In the genomic region with DNA sequence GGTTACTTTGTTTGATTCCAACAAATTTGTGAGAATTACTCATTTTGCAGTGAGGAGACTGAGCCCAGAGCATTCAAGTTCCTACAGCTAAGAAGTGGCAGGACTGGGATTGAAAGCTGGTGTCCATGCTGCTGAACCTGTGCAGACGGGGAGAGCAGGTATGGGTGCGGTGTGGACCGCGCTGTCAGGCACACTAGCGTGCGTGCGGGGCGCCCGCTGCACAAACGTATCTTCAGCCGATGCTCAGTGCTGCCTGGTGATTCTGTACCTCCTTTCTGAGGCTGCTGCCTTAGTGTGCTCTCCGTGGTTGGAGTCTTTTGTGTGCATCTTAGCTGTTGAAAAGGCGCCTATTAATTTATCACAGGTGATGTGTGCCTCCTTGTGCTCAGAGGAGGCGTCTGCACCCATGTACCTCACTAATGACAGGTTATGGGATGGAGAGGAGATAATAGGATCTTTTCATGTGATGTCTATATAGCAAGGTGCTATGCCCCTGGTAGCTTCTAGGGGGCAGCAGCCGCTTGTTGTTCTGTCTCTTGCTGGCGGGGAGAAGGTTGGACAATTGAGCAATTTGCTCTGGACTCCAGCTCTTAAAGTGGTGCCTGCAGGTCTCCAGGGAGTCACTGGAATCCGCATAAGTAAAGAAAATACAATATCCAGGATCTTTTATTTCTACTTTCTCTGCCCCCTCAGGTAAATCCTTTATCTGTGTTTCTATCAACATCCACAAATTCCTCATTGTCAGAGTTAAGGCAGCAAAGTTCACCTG, we compare ENCODE assay signal across 9 cellular contexts. TPM values are rescaled to one million over a fixed set of nuclear protein-coding genes. Genes with fewer than 3 reads are reported as not detected.
DNase-seq lines count a peak whose midpoint lies in the region; ATAC-seq and TF ChIP-seq lines count a peak whose summit lies in the region.
"Had no signal": no experiment of that assay in that cellular context is flagged by ENCODE, and none has a peak within 500 bp of the region (broad histone marks: within the 10 kb centered on the region; RNA-seq: fewer than 3 reads in every experiment).

No MANE protein-coding gene starts in this region.

- H3K9me3 ChIP-seq in osteoblast (ENCODE audit: low read depth, low read length): no peaks in the 10 kb centered on the region

- peaks cover 27% of the 10 kb centered on the region for H3K4me1 Mint-ChIP-seq in activated T-helper 17 cell treated with anti-CD3 and anti-CD28 coated beads, Interleukin-2, amount 50 U/mL, for 72 hours

- no peaks in the 10 kb centered on the region for H3K9me3 Mint-ChIP-seq in activated T-helper 17 cell treated with anti-CD3 and anti-CD28 coated beads, Interleukin-2, amount 50 U/mL, for 72 hours
- H3K9me3 Mint-ChIP-seq: dendritic cell treated with granulocyte-macrophage colony-stimulating factor and Interleukin-4, amounts not matched to agents 40 ng/mL and 50 ng/mL, for 4 days had no signal

- peaks cover 33% of the 10 kb centered on the region for H3K4me1 ChIP-seq in osteoblast (ENCODE audit: insufficient read depth, low read length)

- no peaks in the 10 kb centered on the region for H3K36me3 Mint-ChIP-seq in activated T-helper 17 cell treated with anti-CD3 and anti-CD28 coated beads, Interleukin-2, amount 50 U/mL, for 72 hours (ENCODE audit: low read depth)

- no peak overlapping the region for H3K27ac ChIP-seq in osteoblast (ENCODE audit: low read depth, low read length)

- peak; percentile 89 for TF ChIP-seq CTCF in GM06990 (IDR thresholded peaks at IDR 0.05; ENCODE audit: insufficient read depth, low read length, poor library complexity, severe bottlenecking)
- peak; percentile 97 for TF ChIP-seq CTCF in fibroblast of villous mesenchyme (IDR thresholded peaks at IDR 0.05; ENCODE audit: insufficient read depth, low read depth, low read length)
- TF ChIP-seq CTCF in osteoblast (IDR thresholded peaks at IDR 0.05; ENCODE audit: extremely low read depth, low read depth, low read length): peak; percentile 95

- no peak for ATAC-seq in activated T-helper 17 cell treated with anti-CD3 and anti-CD28 coated beads, Interleukin-2, amount 50 U/mL, for 72 hours (replicated peaks)
- ATAC-seq in HG03108 (IDR thresholded peaks at IDR 0.05; ENCODE audit: unreplicated experiment): no peak

- peaks cover 43% of the 10 kb centered on the region for H3K79me2 ChIP-seq in osteoblast (ENCODE audit: insufficient read depth, low read length)

- H3K36me3 ChIP-seq in GM06990 (ENCODE audit: control insufficient read depth, insufficient read depth, low read length) (no peaks in the 10 kb centered on the region; the same call in 1 of the 2 replicates), osteoblast (ENCODE audit: insufficient read depth, low read length) (no peaks in the 10 kb centered on the region)

- no peak overlapping the region for H3K4me3 ChIP-seq in GM06990 (replicated peaks; ENCODE audit: low read depth, low read length)
- H3K4me3 ChIP-seq in fibroblast of villous mesenchyme (ENCODE audit: low read depth, low read length): no peak overlapping the region
- H3K4me3 ChIP-seq in osteoblast (ENCODE audit: insufficient read depth, low read length): no peak overlapping the region

- no peak overlapping the region for H2AFZ ChIP-seq in osteoblast (ENCODE audit: low read length)

- H3K27me3 ChIP-seq in GM06990 (replicated peaks; ENCODE audit: control insufficient read depth, insufficient read depth, low read length) (no peaks in the 10 kb centered on the region), osteoblast (ENCODE audit: insufficient read depth, low read length) (no peaks in the 10 kb centered on the region)

- H3K27me3 Mint-ChIP-seq in activated T-helper 17 cell treated with anti-CD3 and anti-CD28 coated beads, Interleukin-2, amount 50 U/mL, for 72 hours: no peaks in the 10 kb centered on the region
- H3K27me3 Mint-ChIP-seq: dendritic cell treated with granulocyte-macrophage colony-stimulating factor and Interleukin-4, amounts not matched to agents 40 ng/mL and 50 ng/mL, for 4 days had no signal

- H3K4me2 ChIP-seq in osteoblast (ENCODE audit: insufficient read depth, low read length): peak overlapping the region; percentile 52

- H3K4me3 Mint-ChIP-seq in activated T-helper 17 cell treated with anti-CD3 and anti-CD28 coated beads, Interleukin-2, amount 50 U/mL, for 72 hours: no peak overlapping the region
- H3K4me3 Mint-ChIP-seq: dendritic cell treated with granulocyte-macrophage colony-stimulating factor and Interleukin-4, amounts not matched to agents 40 ng/mL and 50 ng/mL, for 4 days had no signal

- peak overlapping the region; percentile 33 for H3K27ac Mint-ChIP-seq in activated T-helper 17 cell treated with anti-CD3 and anti-CD28 coated beads, Interleukin-2, amount 50 U/mL, for 72 hours
- H3K27ac Mint-ChIP-seq: dendritic cell treated with granulocyte-macrophage colony-stimulating factor and Interleukin-4, amounts not matched to agents 40 ng/mL and 50 ng/mL, for 4 days had no signal

- peaks cover 18% of the 10 kb centered on the region for H4K20me1 ChIP-seq in osteoblast (ENCODE audit: insufficient read depth, low read length)

- no peak for DNase-seq in GM06990 (ENCODE audit: extremely low read depth, insufficient read length)
- peak; percentile 74 for DNase-seq in M059J (ENCODE audit: low read depth)
- peak; percentile 85 for DNase-seq in RKO (ENCODE audit: low spot score)
- DNase-seq in fibroblast of villous mesenchyme (ENCODE audit: low read depth): peak; percentile 86
- DNase-seq in osteoblast (ENCODE audit: insufficient read length, low spot score, missing footprints): peak; percentile 90
- no peak for DNase-seq in foreskin melanocyte

RNA-seq across cellular contexts. Expression of gene PEX14, which starts 32.5 kb away (rescaled TPM):
- 21.4 and 27.1 TPM in 2 replicates for total RNA-seq in M059J (2014; rRNA removed; shearing (Covaris generic))
- 10 to 100 TPM; 18.4 to 21.7 TPM for total RNA-seq in activated T-helper 17 cell treated with anti-CD3 and anti-CD28 coated beads, Interleukin-2, amount 50 U/mL, for 72 hours
- 17.3 and 18.7 TPM in 2 replicates for total RNA-seq in fibroblast of villous mesenchyme
- total RNA-seq in osteoblast: 15.2 and 15.3 TPM in 2 replicates

RNA-seq across cellular contexts. Expression of gene DFFA, which starts 35.0 kb away (rescaled TPM):
- 24.7 and 36.6 TPM in 2 replicates for total RNA-seq in M059J (2014; rRNA removed; shearing (Covaris generic))
- total RNA-seq in activated T-helper 17 cell treated with anti-CD3 and anti-CD28 coated beads, Interleukin-2, amount 50 U/mL, for 72 hours: 10 to 100 TPM; 27.4 to 54.5 TPM
- total RNA-seq in fibroblast of villous mesenchyme (28.7 and 52.2 TPM in 2 replicates), osteoblast (27.9 and 32.7 TPM in 2 replicates)

RNA-seq across cellular contexts. Expression of gene CORT, which starts 57.5 kb away (rescaled TPM):
- total RNA-seq in M059J (2014; rRNA removed; shearing (Covaris generic)): not detected in 2 replicates
- under 1 TPM in 1 of 2 donors, not detected in 1; 0.24 TPM for total RNA-seq in activated T-helper 17 cell treated with anti-CD3 and anti-CD28 coated beads, Interleukin-2, amount 50 U/mL, for 72 hours
- 0.32 TPM in 1 of 2 replicates, not detected in the other for total RNA-seq in fibroblast of villous mesenchyme
- total RNA-seq in osteoblast: 0.29 and 0.36 TPM in 2 replicates

Comparison
In these comparisons a context has a peak if more than half of its experiments do, and no peak if none do; other contexts are left out.
1. DNase-seq: peak in M059J (single experiment), RKO (single experiment), fibroblast of villous mesenchyme (single experiment) and osteoblast (single experiment); none in GM06990 (single experiment) and foreskin melanocyte (single experiment).
2. Peak in every context shown above with its lines, with median percentiles within 50 percentile points of each other: CTCF ChIP-seq.